Comparison of ENCODE assay signal across 21 cellular contexts in the genomic region with DNA sequence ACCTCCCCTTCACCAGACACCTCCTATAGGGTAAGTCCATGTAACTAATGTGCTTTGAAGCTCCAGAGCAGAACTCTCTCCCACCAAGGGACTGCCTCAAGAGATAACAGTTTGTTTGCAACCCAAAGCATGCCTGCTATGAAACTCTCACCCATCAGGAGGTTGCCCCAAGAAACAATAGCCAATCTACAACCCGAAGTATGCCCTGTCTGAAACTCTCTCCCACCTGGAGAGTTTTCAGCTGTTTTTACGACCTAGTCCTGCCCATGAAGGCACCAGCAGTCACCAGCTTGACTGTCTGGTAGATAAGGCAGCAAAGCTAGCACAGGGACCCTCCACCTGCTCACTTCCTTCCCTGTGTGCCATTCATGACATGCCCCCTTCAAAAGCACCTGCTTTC.
DNase-seq lines count a peak whose midpoint lies in the region; ATAC-seq and TF ChIP-seq lines count a peak whose summit lies in the region.
"Had no signal": no experiment of that assay in that cellular context is flagged by ENCODE, and none has a peak within 500 bp of the region (broad histone marks: within the 10 kb centered on the region; RNA-seq: fewer than 3 reads in every experiment).

No MANE protein-coding gene starts in this region.

- peaks cover 53% of the 10 kb centered on the region for H3K4me1 ChIP-seq in GM23338 (ENCODE audit: insufficient read depth)
- peaks cover 18% of the 10 kb centered on the region for H3K4me1 ChIP-seq in endodermal cell (ENCODE audit: control insufficient read depth, insufficient read depth, low read length)
- H3K4me1 ChIP-seq: A549, BLaER1 had no signal

- H3K4me3 Mint-ChIP-seq in GM23338, result 0 out of 3 replicates have a peak overlapping the region, but pooled peaks have one; percentile 5
- peak overlapping the region; percentile 31 for H3K4me3 Mint-ChIP-seq in endodermal cell
- H3K4me3 Mint-ChIP-seq: CD4-positive, alpha-beta memory T cell; IgD-negative memory B cell had no signal

- no peak for TF ChIP-seq CTCF in GM23338 (conservative IDR thresholded peaks at IDR 0.05; ENCODE audit: low read depth in 2 of 2)
- TF ChIP-seq CTCF in endodermal cell (conservative IDR thresholded peaks at IDR 0.05), result no peak
- no peak for TF ChIP-seq CTCF in lower leg skin (IDR thresholded peaks at IDR 0.05)
- no peak for TF ChIP-seq CTCF in WERI-Rb-1 (IDR thresholded peaks at IDR 0.05; ENCODE audit: low read depth, low read length)
- no peak for TF ChIP-seq CTCF in RWPE1 (conservative IDR thresholded peaks at IDR 0.05; ENCODE audit: low read depth)

- H3K27me3 Mint-ChIP-seq in GM23338 (ENCODE audit: insufficient read depth, low read depth, poor library complexity), result peaks cover 5% of the 10 kb centered on the region
- H3K27me3 Mint-ChIP-seq in endodermal cell (ENCODE audit: insufficient read depth), result no peaks in the 10 kb centered on the region
- H3K27me3 Mint-ChIP-seq: IgD-negative memory B cell had no signal

- peak overlapping the region; percentile 31 for H3K9ac ChIP-seq in endodermal cell (ENCODE audit: extremely low read depth, low read length, poor library complexity, severe bottlenecking)
- H3K9ac ChIP-seq: BLaER1 had no signal

- no peaks in the 10 kb centered on the region; the same call in 2 of the 3 replicates for H3K36me3 Mint-ChIP-seq in GM23338 (ENCODE audit: low read depth)
- no peaks in the 10 kb centered on the region for H3K36me3 Mint-ChIP-seq in endodermal cell (ENCODE audit: low read depth)
- H3K36me3 Mint-ChIP-seq: CD4-positive, alpha-beta memory T cell; IgD-negative memory B cell had no signal

- H3K4me1 Mint-ChIP-seq in GM23338 (peaks cover 60% of the 10 kb centered on the region), endodermal cell (peaks cover 79% of the 10 kb centered on the region)
- H3K4me1 Mint-ChIP-seq: CD4-positive, alpha-beta memory T cell; IgD-negative memory B cell had no signal

- no peaks in the 10 kb centered on the region; the same call in 2 of the 3 replicates for H3K9me3 Mint-ChIP-seq in GM23338
- H3K9me3 Mint-ChIP-seq in endodermal cell, result no peaks in the 10 kb centered on the region

- intact Hi-C loops in lower leg skin (cut with DNase I; ENCODE audit: low total_unique reads), result no loop called here

- no peaks in the 10 kb centered on the region for H3K36me3 ChIP-seq in GM23338 (ENCODE audit: insufficient read depth)
- H3K36me3 ChIP-seq in endodermal cell (ENCODE audit: control insufficient read depth, insufficient read depth, low read length), result no peaks in the 10 kb centered on the region
- no peaks in the 10 kb centered on the region for H3K36me3 ChIP-seq in WERI-Rb-1
- H3K36me3 ChIP-seq: BLaER1 had no signal

- TF ChIP-seq EP300 in Ishikawa (IDR thresholded peaks at IDR 0.05; ENCODE audit: borderline replicate concordance), result no peak; the same call in 1 of the 2 replicates

- H3K9me3 ChIP-seq in endodermal cell (ENCODE audit: control insufficient read depth, low read length), result peaks cover 5% of the 10 kb centered on the region
- no peaks in the 10 kb centered on the region for H3K9me3 ChIP-seq in WERI-Rb-1 (ENCODE audit: severe bottlenecking)
- H3K9me3 ChIP-seq: A549, BLaER1 had no signal

- no peaks in the 10 kb centered on the region for H4K20me1 ChIP-seq in GM23338 (replicated peaks; ENCODE audit: insufficient read depth)
- H4K20me1 ChIP-seq: BLaER1 had no signal

- H3K79me2 ChIP-seq in GM23338 (replicated peaks; ENCODE audit: insufficient read depth), result no peaks in the 10 kb centered on the region

- ATAC-seq in GM23338, result peak; percentile 88
- ATAC-seq: A549 had no signal

- POLR2A ChIA-PET in RWPE1 (lab: Yijun Ruan, JAX; ENCODE audit: low non-redundant PET), result no interaction called here

- peak overlapping the region; percentile 35 for H3K4me2 ChIP-seq in GM23338
- H3K4me2 ChIP-seq: A549, BLaER1 had no signal

- H3K27ac ChIP-seq in GM23338 (ENCODE audit: low read depth) (peak overlapping the region; percentile 28; the same call in 1 of the 2 replicates), endodermal cell (ENCODE audit: low read depth, low read length) (peak overlapping the region; percentile 22), WERI-Rb-1 (no peak overlapping the region), RWPE1 (no peak overlapping the region)
- H3K27ac ChIP-seq: A549, BLaER1, SK-N-MC had no signal

- DNase-seq in GM23338 (ENCODE audit: low spot score) (peak; percentile 32), endodermal cell (peak; percentile 91), iPS-NIHi7 (ENCODE audit: extremely low spot score) (peak; percentile 21), lower leg skin (ENCODE audit: low spot score in 2 of 2) (no peak), WERI-Rb-1 (no peak), RWPE1 (ENCODE audit: low spot score) (no peak), kidney tubule cell (ENCODE audit: low spot score) (no peak)
- DNase-seq: CD4-positive, alpha-beta memory T cell; Kasumi-1; MM.1S; NCI-H1092 treated with DMSO at 0.1 percent for 48 hours; NCI-H2029; NCI-H2171; NCI-H526 treated with DMSO at 0.1 percent for 48 hours; NK-92 treated with Interleukin-12 subunit alpha and Interleukin-12 subunit beta, amount 100 ng/mL, for 24 hours; SHP77 had no signal

- H3F3A ChIP-seq in GM23338 (replicated peaks; ENCODE audit: low read depth), result no peaks in the 10 kb centered on the region

- H2AFZ ChIP-seq in GM23338, result peak overlapping the region; percentile 5; the same call in 1 of the 2 replicates

- H3K27me3 ChIP-seq in GM23338 (ENCODE audit: insufficient read depth) (no peaks in the 10 kb centered on the region), endodermal cell (ENCODE audit: control insufficient read depth, insufficient read depth, low read length, poor library complexity, severe bottlenecking) (no peaks in the 10 kb centered on the region), WERI-Rb-1 (ENCODE audit: insufficient read depth, low read depth, severe bottlenecking) (no peaks in the 10 kb centered on the region)
- H3K27me3 ChIP-seq: BLaER1 had no signal

- CTCF ChIA-PET in RWPE1 (lab: Yijun Ruan, JAX), result no interaction called here

- H3K27ac Mint-ChIP-seq in GM23338 (peak overlapping the region; percentile 36; the same call in 1 of the 2 replicates), endodermal cell (peak overlapping the region; percentile 84)
- H3K27ac Mint-ChIP-seq: CD4-positive, alpha-beta memory T cell; IgD-negative memory B cell had no signal

- H3K4me3 ChIP-seq in GM23338 (no peak overlapping the region), endodermal cell (ENCODE audit: low read length) (peak overlapping the region; percentile 32), lower leg skin (ENCODE audit: low read depth, poor library complexity, severe bottlenecking) (no peak overlapping the region), WERI-Rb-1 (ENCODE audit: low read depth, low read length) (no peak overlapping the region)
- H3K4me3 ChIP-seq: A549, BLaER1, SK-N-MC had no signal

- no peak for TF ChIP-seq POLR2A in lower leg skin (IDR thresholded peaks at IDR 0.05)

- WGBS in endodermal cell (ENCODE audit: insufficient coverage in 1 of 2, insufficient read length in 1 of 2), 2 experiments, result 3 to 8% methylated on average over 2 of the region's 2 CpGs
- WGBS in lower leg skin, 2 donors, result 32 to 38% methylated on average over 2 of the region's 2 CpGs

- no peaks in the 10 kb centered on the region; the same call in 1 of the 2 replicates for H3K9me2 ChIP-seq in GM23338 (ENCODE audit: insufficient read depth)

- TF ChIP-seq RAD21 in Ishikawa (IDR thresholded peaks at IDR 0.05; ENCODE audit: low read depth), result 0 out of 2 replicates have a peak, but pooled peaks have one; percentile 5

TF ChIP-seq in Ishikawa, 13 proteins besides CTCF, POLR2A, EP300 and RAD21:
- no peak for TF ChIP-seq TCF12 (IDR thresholded peaks at IDR 0.05; ENCODE audit: low read depth)
- TF ChIP-seq, protein P1, sequence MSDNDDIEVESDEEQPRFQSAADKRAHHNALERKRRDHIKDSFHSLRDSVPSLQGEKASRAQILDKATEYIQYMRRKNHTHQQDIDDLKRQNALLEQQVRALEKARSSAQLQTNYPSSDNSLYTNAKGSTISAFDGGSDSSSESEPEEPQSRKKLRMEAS (IDR thresholded peaks at IDR 0.05), result 0 out of 2 replicates have a peak, but pooled peaks have one; percentile 21
- 0 out of 2 replicates have a peak, but pooled peaks have one; percentile 6 for TF ChIP-seq TEAD4 (IDR thresholded peaks at IDR 0.05)
- no peak for TF ChIP-seq TAF1 (IDR thresholded peaks at IDR 0.05; ENCODE audit: low read depth)
- TF ChIP-seq, protein P2, sequence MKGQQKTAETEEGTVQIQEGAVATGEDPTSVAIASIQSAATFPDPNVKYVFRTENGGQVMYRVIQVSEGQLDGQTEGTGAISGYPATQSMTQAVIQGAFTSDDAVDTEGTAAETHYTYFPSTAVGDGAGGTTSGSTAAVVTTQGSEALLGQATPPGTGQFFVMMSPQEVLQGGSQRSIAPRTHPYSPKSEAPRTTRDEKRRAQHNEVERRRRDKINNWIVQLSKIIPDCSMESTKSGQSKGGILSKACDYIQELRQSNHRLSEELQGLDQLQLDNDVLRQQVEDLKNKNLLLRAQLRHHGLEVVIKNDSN (IDR thresholded peaks at IDR 0.05), result no peak
- TF ChIP-seq ZBTB7A (IDR thresholded peaks at IDR 0.05; ENCODE audit: low read depth), result no peak
- TF ChIP-seq, protein P3, sequence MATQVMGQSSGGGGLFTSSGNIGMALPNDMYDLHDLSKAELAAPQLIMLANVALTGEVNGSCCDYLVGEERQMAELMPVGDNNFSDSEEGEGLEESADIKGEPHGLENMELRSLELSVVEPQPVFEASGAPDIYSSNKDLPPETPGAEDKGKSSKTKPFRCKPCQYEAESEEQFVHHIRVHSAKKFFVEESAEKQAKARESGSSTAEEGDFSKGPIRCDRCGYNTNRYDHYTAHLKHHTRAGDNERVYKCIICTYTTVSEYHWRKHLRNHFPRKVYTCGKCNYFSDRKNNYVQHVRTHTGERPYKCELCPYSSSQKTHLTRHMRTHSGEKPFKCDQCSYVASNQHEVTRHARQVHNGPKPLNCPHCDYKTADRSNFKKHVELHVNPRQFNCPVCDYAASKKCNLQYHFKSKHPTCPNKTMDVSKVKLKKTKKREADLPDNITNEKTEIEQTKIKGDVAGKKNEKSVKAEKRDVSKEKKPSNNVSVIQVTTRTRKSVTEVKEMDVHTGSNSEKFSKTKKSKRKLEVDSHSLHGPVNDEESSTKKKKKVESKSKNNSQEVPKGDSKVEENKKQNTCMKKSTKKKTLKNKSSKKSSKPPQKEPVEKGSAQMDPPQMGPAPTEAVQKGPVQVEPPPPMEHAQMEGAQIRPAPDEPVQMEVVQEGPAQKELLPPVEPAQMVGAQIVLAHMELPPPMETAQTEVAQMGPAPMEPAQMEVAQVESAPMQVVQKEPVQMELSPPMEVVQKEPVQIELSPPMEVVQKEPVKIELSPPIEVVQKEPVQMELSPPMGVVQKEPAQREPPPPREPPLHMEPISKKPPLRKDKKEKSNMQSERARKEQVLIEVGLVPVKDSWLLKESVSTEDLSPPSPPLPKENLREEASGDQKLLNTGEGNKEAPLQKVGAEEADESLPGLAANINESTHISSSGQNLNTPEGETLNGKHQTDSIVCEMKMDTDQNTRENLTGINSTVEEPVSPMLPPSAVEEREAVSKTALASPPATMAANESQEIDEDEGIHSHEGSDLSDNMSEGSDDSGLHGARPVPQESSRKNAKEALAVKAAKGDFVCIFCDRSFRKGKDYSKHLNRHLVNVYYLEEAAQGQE (IDR thresholded peaks at IDR 0.05; ENCODE audit: low read depth), result no peak
TF ChIP-seq in Ishikawa: peak in this region for 2.

Comparison
In these comparisons a context has a peak if more than half of its experiments do, and no peak if none do; other contexts are left out.
1. DNase-seq: peak in GM23338 (single experiment), endodermal cell (single experiment) and iPS-NIHi7 (single experiment); none in lower leg skin (0 of 2), WERI-Rb-1 (single experiment), RWPE1 (single experiment) and kidney tubule cell (single experiment).
2. H3K27ac ChIP-seq: peak in GM23338 (single experiment) and endodermal cell (single experiment); none in WERI-Rb-1 (single experiment) and RWPE1 (single experiment).